ENCODE assay signal across 28 cellular contexts in the genomic region with DNA sequence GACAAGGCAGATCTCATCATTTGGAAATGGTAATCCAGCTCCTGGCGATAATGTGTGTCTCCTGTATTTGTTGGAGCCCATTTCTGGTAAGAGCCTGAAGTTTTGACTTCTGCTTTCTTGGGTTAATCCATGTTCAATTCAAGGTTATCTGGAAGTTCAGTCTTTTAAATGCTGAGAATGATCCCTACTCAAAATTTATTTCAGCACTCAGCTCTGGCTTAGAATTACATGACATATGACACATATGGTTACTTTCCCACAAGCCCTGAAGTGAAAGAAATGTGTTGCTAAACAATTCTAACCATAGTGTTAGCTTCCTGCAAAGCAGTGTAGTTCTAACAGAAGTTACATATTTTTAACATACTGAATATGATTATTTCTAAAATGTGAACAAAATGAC. TPM values are rescaled to one million over a fixed set of nuclear protein-coding genes. Genes with fewer than 3 reads are reported as not detected.
DNase-seq lines count a peak whose midpoint lies in the region; ATAC-seq and TF ChIP-seq lines count a peak whose summit lies in the region.
"Had no signal": no experiment of that assay in that cellular context is flagged by ENCODE, and none has a peak within 500 bp of the region (broad histone marks: within the 10 kb centered on the region; RNA-seq: fewer than 3 reads in every experiment).

No MANE protein-coding gene starts in this region.

- in situ Hi-C loops in HAP-1 (cut with MboI; ENCODE audit: low sequenced_read_pairs), result no loop called here

- no peak for TF ChIP-seq CTCF in psoas muscle (IDR thresholded peaks at IDR 0.05)

- peak overlapping the region; percentile 0 for H3K4me3 ChIP-seq in psoas muscle
- no peak overlapping the region for H3K4me3 ChIP-seq in HAP-1
- H3K4me3 ChIP-seq: adrenal gland, esophagus muscularis mucosa, lower lobe of right lung, thyroid gland had no signal

- intact Hi-C loops in psoas muscle (cut with DNase I), result no loop called here

- H3K36me3 ChIP-seq in psoas muscle (ENCODE audit: insufficient read depth in 1 of 2, low read depth in 1 of 2), result no peaks in the 10 kb centered on the region
- no peaks in the 10 kb centered on the region for H3K36me3 ChIP-seq in HAP-1 (replicated peaks)
- H3K36me3 ChIP-seq: adrenal gland, brain microvascular endothelial cell, esophagus muscularis mucosa, lower lobe of right lung, thyroid gland had no signal

- H3K27ac ChIP-seq in psoas muscle, result no peak overlapping the region
- H3K27ac ChIP-seq: adrenal gland, brain microvascular endothelial cell, esophagus muscularis mucosa, lower lobe of right lung, thyroid gland had no signal

- peaks cover 0 to 27% (median 2%) of the 10 kb centered on the region in 3 donors for H3K27me3 ChIP-seq in psoas muscle (ENCODE audit: insufficient read depth in 3 of 3, low read length in 2 of 3)
- peaks cover 8% of the 10 kb centered on the region for H3K27me3 ChIP-seq in HAP-1 (ENCODE audit: low read depth)
- H3K27me3 ChIP-seq: brain microvascular endothelial cell, thyroid gland had no signal

- ATAC-seq in psoas muscle, result no peak
- no peak for ATAC-seq in HG03520 (IDR thresholded peaks at IDR 0.05; ENCODE audit: unreplicated experiment)
- ATAC-seq: activated CD8-positive, alpha-beta T cell treated with anti-CD3 and anti-CD28 coated beads for 36 hours; effector memory CD8-positive, alpha-beta T cell; lower lobe of right lung; Panc1; sciatic nerve; stimulated activated naive CD8-positive, alpha-beta T cell treated with anti-CD3 and anti-CD28 coated beads, Interleukin-15, Interleukin-2, amounts not matched to agents 100 U/mL and 50 U/mL, for 24 hours; T-cell had no signal

- DNase-seq in EL (peak; percentile 9), M059J (ENCODE audit: low read depth) (peak; percentile 60), fibroblast of gingiva (ENCODE audit: low read depth) (peak; percentile 41), psoas muscle (no peak), NCI-H187 (lab: John Stamatoyannopoulos, UW) (no peak), HAP-1 (ENCODE audit: low spot score in 2 of 2) (no peak)
- DNase-seq in activated naive CD4-positive, alpha-beta T cell (lab: John Stamatoyannopoulos, UW), result no peak
- DNase-seq: activated CD4-positive, CD25-positive, alpha-beta regulatory T cell treated with anti-CD3 and anti-CD28 coated beads, Interleukin-2, amount 50 U/mL, for 72 hours; activated CD8-positive, alpha-beta T cell treated with anti-CD3 and anti-CD28 coated beads for 36 hours; activated gamma-delta T cell treated with Interleukin-2 at 50 U/mL for 16 hours; activated T-cell treated with anti-CD3 and anti-CD28 coated beads for 4 hours; adrenal gland; brain microvascular endothelial cell; CD4-positive, CD25-positive, alpha-beta regulatory T cell; effector memory CD8-positive, alpha-beta T cell; lower lobe of right lung; NCI-H146; NCI-H2171; NCI-H524 treated with DMSO at 0.1 percent for 48 hours; NK-92 treated with Interleukin-12 subunit alpha and Interleukin-12 subunit beta, amount 100 ng/mL, for 24 hours; stimulated activated CD4-positive, alpha-beta T cell treated with anti-CD3 and anti-CD28 coated beads, Interleukin-15, amount 100 ng/mL, for 24 hours; stimulated activated naive CD8-positive, alpha-beta T cell treated with anti-CD3 and anti-CD28 coated beads, Interleukin-15, Interleukin-2, amounts not matched to agents 100 U/mL and 50 U/mL, for 24 hours; T-cell; thyroid gland had no signal

- H3K4me1 ChIP-seq in psoas muscle (no peaks in the 10 kb centered on the region), HAP-1 (no peaks in the 10 kb centered on the region)
- H3K4me1 ChIP-seq: lower lobe of right lung, thyroid gland had no signal

- H3K9me3 ChIP-seq in psoas muscle (peaks cover 9% of the 10 kb centered on the region), HAP-1 (no peaks in the 10 kb centered on the region)
- H3K9me3 ChIP-seq: adrenal gland, esophagus muscularis mucosa, lower lobe of right lung, thyroid gland had no signal

- 72 to 93% (median 86%) methylated on average over 1 of the region's 1 CpG for WGBS in psoas muscle, 3 donors

RNA-seq across cellular contexts. Expression of gene PTGFR, which starts 2.7 kb away (rescaled TPM):
- total RNA-seq in M059J (2014; rRNA removed; shearing (Covaris generic)), result 36.2 and 51.0 TPM in 2 replicates
- total RNA-seq in psoas muscle, result 1 to 10 TPM in 3 of 4 donors, under 1 TPM in 1; 0.32 to 2.3 (median 1.1) TPM
- under 1 TPM; 0.13 to 0.95 (median 0.32) TPM for polyA plus RNA-seq in psoas muscle
- total RNA-seq: activated CD8-positive, alpha-beta T cell treated with anti-CD3 and anti-CD28 coated beads for 36 hours; CD4-positive, CD25-positive, alpha-beta regulatory T cell had no signal
- polyA plus RNA-seq: CD4-positive, CD25-positive, alpha-beta regulatory T cell had no signal

Comparison
In these comparisons a context has a peak if more than half of its experiments do, and no peak if none do; other contexts are left out.
1. DNase-seq: peak in EL (single experiment), M059J (single experiment) and fibroblast of gingiva (single experiment); none in psoas muscle (0 of 2), activated naive CD4-positive, alpha-beta T cell (0 of 4), NCI-H187 (0 of 2) and HAP-1 (0 of 2).
2. RNA of gene PTGFR, which starts 2.7 kb away (total RNA-seq): 36.2 to 51.0 TPM in M059J; 0.32 to 2.3 TPM in psoas muscle; every median in the first group is over 10 times any median in the second.